14 cellular contexts compared by ENCODE assay signal in genomic region chr2:112001136-112001764, GRCh38. TPM values are rescaled to one million over a fixed set of nuclear protein-coding genes. Genes with fewer than 3 reads are reported as not detected.
A peak's percentile ranks its signal among the peaks of the same experiment; 100 is the strongest.
DNase-seq lines count a peak whose midpoint lies in the region; ATAC-seq and TF ChIP-seq lines count a peak whose summit lies in the region.
"Had no signal": no experiment of that assay in that cellular context is flagged by ENCODE, and none has a peak within 500 bp of the region (broad histone marks: within the 10 kb centered on the region; RNA-seq: fewer than 3 reads in every experiment).

No MANE protein-coding gene starts in this region.

- peak overlapping the region; percentile 83 to 94 (median 89) for H3K27ac Mint-ChIP-seq in CD14-positive monocyte
- H3K27ac Mint-ChIP-seq: brain; CD4-positive, CD25-positive, alpha-beta regulatory T cell had no signal

- H3K36me3 Mint-ChIP-seq in CD14-positive monocyte: peaks cover 10 to 12% of the 10 kb centered on the region in 2 donors
- H3K36me3 Mint-ChIP-seq: CD4-positive, CD25-positive, alpha-beta regulatory T cell had no signal

- DNase-seq in CD14-positive monocyte (ENCODE audit: low spot score) (peak; percentile 71), SIG-M5 treated with dmso at 0.1 percent for 504 hours (lab: John Stamatoyannopoulos, UW; ENCODE audit: unreplicated experiment) (peak; percentile 98), iris pigment epithelial cell (ENCODE audit: low read depth) (peak; percentile 21), cerebellar cortex (ENCODE audit: low spot score) (no peak)
- DNase-seq: CD4-positive, CD25-positive, alpha-beta regulatory T cell; esophagus squamous epithelium; NCI-H187 treated with DMSO at 0.1 percent for 48 hours; sigmoid colon; SJCRH30 had no signal

- H3K4me3 Mint-ChIP-seq in CD14-positive monocyte: peak overlapping the region in 1 of 2 donors; percentile 71
- H3K4me3 Mint-ChIP-seq: brain; CD4-positive, CD25-positive, alpha-beta regulatory T cell had no signal

- intact Hi-C loops in CD14-positive monocyte (cut with micrococcal nuclease): no loop called here

- H3K27me3 Mint-ChIP-seq in CD14-positive monocyte (ENCODE audit: low read depth in 3 of 3): peaks cover under 1 to 2% (median 1%) of the 10 kb centered on the region in 3 donors
- H3K27me3 Mint-ChIP-seq: brain had no signal

- no peak for TF ChIP-seq CTCF in CD14-positive monocyte (IDR thresholded peaks at IDR 0.05)

- peak; percentile 51 for ATAC-seq in HG03342 (IDR thresholded peaks at IDR 0.05; ENCODE audit: unreplicated experiment)
- ATAC-seq in GM21390 (IDR thresholded peaks at IDR 0.05; ENCODE audit: unreplicated experiment): no peak
- ATAC-seq in GM21737 (IDR thresholded peaks at IDR 0.05; ENCODE audit: unreplicated experiment): no peak
- no peak for ATAC-seq in HG03469 (IDR thresholded peaks at IDR 0.05; ENCODE audit: unreplicated experiment)

- peaks cover 60% of the 10 kb centered on the region for H3K4me1 Mint-ChIP-seq in CD14-positive monocyte
- H3K4me1 Mint-ChIP-seq: brain; CD4-positive, CD25-positive, alpha-beta regulatory T cell had no signal

- H3K9me3 Mint-ChIP-seq in CD14-positive monocyte: no peaks in the 10 kb centered on the region
- H3K9me3 Mint-ChIP-seq: brain had no signal

RNA-seq across cellular contexts. Expression of gene TMEM87B, which starts 53.8 kb away (rescaled TPM):
- 10 to 100 TPM in 1 of 2 donors, 1 to 10 TPM in 1; 9.1 to 11.4 TPM for polyA plus RNA-seq in CD14-positive monocyte
